ENCODE assay signal across 30 cellular contexts in genomic region chr4:19831644-19832285, GRCh38.
A peak's percentile ranks its signal among the peaks of the same experiment; 100 is the strongest.
DNase-seq lines count a peak whose midpoint lies in the region; ATAC-seq, FAIRE-seq and TF ChIP-seq lines count a peak whose summit lies in the region.
"Had no signal": no experiment of that assay in that cellular context is flagged by ENCODE, and none has a peak within 500 bp of the region (broad histone marks: within the 10 kb centered on the region; RNA-seq: fewer than 3 reads in every experiment).

No MANE protein-coding gene starts in this region.

- TF ChIP-seq CTCF in bronchial epithelial cell (IDR thresholded peaks at IDR 0.05; ENCODE audit: insufficient read depth, low read length, severe bottlenecking) (no peak), foreskin keratinocyte (conservative IDR thresholded peaks at IDR 0.05) (no peak)

- H3K4me1 ChIP-seq in foreskin keratinocyte, result peaks cover 16% of the 10 kb centered on the region
- H3K4me1 ChIP-seq: pancreas, Peyer's patch, transverse colon had no signal

- ATAC-seq in foreskin keratinocyte (peak; percentile 78), GM19035 (IDR thresholded peaks at IDR 0.05; ENCODE audit: unreplicated experiment) (no peak), GM21717 (IDR thresholded peaks at IDR 0.05; ENCODE audit: unreplicated experiment) (no peak), GM19324 (IDR thresholded peaks at IDR 0.05; ENCODE audit: low FRiP score, unreplicated experiment) (no peak)
- ATAC-seq: effector memory CD8-positive, alpha-beta T cell; pancreas; stimulated activated effector memory CD8-positive, alpha-beta T cell treated with anti-CD3 and anti-CD28 coated beads, Interleukin-12 subunit alpha, Interleukin-12 subunit beta, amount 100 ng/mL, for 72 hours had no signal

- H3K36me3 ChIP-seq in bronchial epithelial cell (ENCODE audit: control insufficient read depth, insufficient read depth, low read length), result no peaks in the 10 kb centered on the region
- H3K36me3 ChIP-seq: cardiac muscle cell, pancreas, Peyer's patch, transverse colon had no signal

- no peak overlapping the region for H3K27ac ChIP-seq in foreskin keratinocyte
- H3K27ac ChIP-seq: C4-2B, cardiac muscle cell, coronary artery, KMS-11, pancreas, Peyer's patch, transverse colon had no signal

- H3K27me3 ChIP-seq in bronchial epithelial cell (ENCODE audit: control insufficient read depth, insufficient read depth, low read length) (no peaks in the 10 kb centered on the region), foreskin keratinocyte (no peaks in the 10 kb centered on the region)
- H3K27me3 ChIP-seq: cardiac muscle cell, pancreas, Peyer's patch, transverse colon had no signal

- H3K4me3 ChIP-seq in bronchial epithelial cell (ENCODE audit: low read depth, low read length), result no peak overlapping the region
- H3K4me3 ChIP-seq: cardiac muscle cell, coronary artery, pancreas, Peyer's patch, transverse colon had no signal

- DNase-seq in AG20443 (ENCODE audit: low spot score), result peak; percentile 43
- peak; percentile 43 for DNase-seq in HT1080 (ENCODE audit: low read depth)
- peak; percentile 31 for DNase-seq in bronchial epithelial cell (ENCODE audit: low read depth)
- peak; percentile 46 to 81 for DNase-seq in foreskin keratinocyte
- DNase-seq in NCI-H446 treated with DMSO at 0.1 percent for 48 hours (lab: John Stamatoyannopoulos, UW), result no peak
- DNase-seq: ACHN; activated CD4-positive, alpha-beta T cell treated with anti-CD3 and anti-CD28 coated beads, Interleukin-2, amount 10 ng/mL, durations not matched to agents 24 days and 14 days; COR-L47; effector memory CD8-positive, alpha-beta T cell; erythroblast; hippocampal formation; MM.1S; NCI-H1417 treated with DMSO at 0.1 percent for 48 hours; NCI-H2081 treated with DMSO at 0.1 percent for 48 hours; NCI-H345; pancreas; Peyer's patch; retina; T1000; transverse colon had no signal

- no peak for FAIRE-seq in bronchial epithelial cell (lab: Jason Lieb, UNC)
- FAIRE-seq: G401.6, H1, pancreas had no signal
